Comparison of ENCODE assay signal across 2 cellular contexts in genomic region chr9:96025995-96026572, GRCh38.
TF ChIP-seq lines count a peak whose summit lies in the region.

No MANE protein-coding gene starts in this region.

TF ChIP-seq in HCT116, 20 proteins besides CTCF, POLR2A, EP300 and RAD21:
- no peak for TF ChIP-seq EZH2 (IDR thresholded peaks at IDR 0.05)
- TF ChIP-seq, protein P1, sequence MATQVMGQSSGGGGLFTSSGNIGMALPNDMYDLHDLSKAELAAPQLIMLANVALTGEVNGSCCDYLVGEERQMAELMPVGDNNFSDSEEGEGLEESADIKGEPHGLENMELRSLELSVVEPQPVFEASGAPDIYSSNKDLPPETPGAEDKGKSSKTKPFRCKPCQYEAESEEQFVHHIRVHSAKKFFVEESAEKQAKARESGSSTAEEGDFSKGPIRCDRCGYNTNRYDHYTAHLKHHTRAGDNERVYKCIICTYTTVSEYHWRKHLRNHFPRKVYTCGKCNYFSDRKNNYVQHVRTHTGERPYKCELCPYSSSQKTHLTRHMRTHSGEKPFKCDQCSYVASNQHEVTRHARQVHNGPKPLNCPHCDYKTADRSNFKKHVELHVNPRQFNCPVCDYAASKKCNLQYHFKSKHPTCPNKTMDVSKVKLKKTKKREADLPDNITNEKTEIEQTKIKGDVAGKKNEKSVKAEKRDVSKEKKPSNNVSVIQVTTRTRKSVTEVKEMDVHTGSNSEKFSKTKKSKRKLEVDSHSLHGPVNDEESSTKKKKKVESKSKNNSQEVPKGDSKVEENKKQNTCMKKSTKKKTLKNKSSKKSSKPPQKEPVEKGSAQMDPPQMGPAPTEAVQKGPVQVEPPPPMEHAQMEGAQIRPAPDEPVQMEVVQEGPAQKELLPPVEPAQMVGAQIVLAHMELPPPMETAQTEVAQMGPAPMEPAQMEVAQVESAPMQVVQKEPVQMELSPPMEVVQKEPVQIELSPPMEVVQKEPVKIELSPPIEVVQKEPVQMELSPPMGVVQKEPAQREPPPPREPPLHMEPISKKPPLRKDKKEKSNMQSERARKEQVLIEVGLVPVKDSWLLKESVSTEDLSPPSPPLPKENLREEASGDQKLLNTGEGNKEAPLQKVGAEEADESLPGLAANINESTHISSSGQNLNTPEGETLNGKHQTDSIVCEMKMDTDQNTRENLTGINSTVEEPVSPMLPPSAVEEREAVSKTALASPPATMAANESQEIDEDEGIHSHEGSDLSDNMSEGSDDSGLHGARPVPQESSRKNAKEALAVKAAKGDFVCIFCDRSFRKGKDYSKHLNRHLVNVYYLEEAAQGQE (IDR thresholded peaks at IDR 0.05; ENCODE audit: low read depth) = no peak
- TF ChIP-seq TCF7L2 (IDR thresholded peaks at IDR 0.05; ENCODE audit: borderline replicate concordance, extremely low read depth, insufficient read depth, insufficient read length) = no peak
- no peak for TF ChIP-seq EZH2phosphoT487 (IDR thresholded peaks at IDR 0.05; ENCODE audit: borderline replicate concordance)
- TF ChIP-seq ATF3 (IDR thresholded peaks at IDR 0.05) = no peak
- no peak for TF ChIP-seq CEBPB (IDR thresholded peaks at IDR 0.05; ENCODE audit: low read depth)
- no peak for TF ChIP-seq SRF (IDR thresholded peaks at IDR 0.05; ENCODE audit: low read depth)
- TF ChIP-seq SP1 (IDR thresholded peaks at IDR 0.05; ENCODE audit: low read depth) = no peak
- TF ChIP-seq CBX3 (IDR thresholded peaks at IDR 0.05; ENCODE audit: low read depth) = no peak
- TF ChIP-seq POLR2AphosphoS5 (IDR thresholded peaks at IDR 0.05; ENCODE audit: low read depth, low read length) = no peak

TF ChIP-seq in endothelial cell of umbilical vein, 7 proteins besides CTCF, POLR2A, EP300 and RAD21:
- TF ChIP-seq MAX (IDR thresholded peaks at IDR 0.05; ENCODE audit: insufficient read depth, insufficient read length) (no peak), FOS (IDR thresholded peaks at IDR 0.05; ENCODE audit: borderline replicate concordance, insufficient read depth, low read length) (no peak), MYC (IDR thresholded peaks at IDR 0.05; ENCODE audit: low read depth, low read length) (no peak), EZH2 (IDR thresholded peaks at IDR 0.05; ENCODE audit: borderline replicate concordance, low read depth, low read length, severe bottlenecking) (no peak), GATA2 (IDR thresholded peaks at IDR 0.05; ENCODE audit: insufficient read depth, insufficient read length, low read depth, low read length) (no peak)
TF ChIP-seq in endothelial cell of umbilical vein: peak in this region for 0.
